Comparison of ENCODE assay signal across 37 cellular contexts in genomic region chr6:138082232-138082631, GRCh38.
"Had no signal": no experiment of that assay in that cellular context is flagged by ENCODE, and none has a peak within 500 bp of the region (broad histone marks: within the 10 kb centered on the region; RNA-seq: fewer than 3 reads in every experiment).

No MANE protein-coding gene starts in this region.

- H3K27me3 ChIP-seq: adrenal gland, ascending aorta, body of pancreas, brain microvascular endothelial cell, breast epithelium, cardiac muscle cell had no signal

- H3K4me3 Mint-ChIP-seq: activated naive CD4-positive, alpha-beta T cell treated with anti-CD3 and anti-CD28 coated beads for 36 hours; activated naive CD4-positive, alpha-beta T cell treated with anti-CD3 and anti-CD28 coated beads, Interleukin-2, amount 10 ng/mL, durations not matched to agents 7 days and 5 days; activated naive CD4-positive, alpha-beta T cell treated with anti-CD3 and anti-CD28 coated beads, Interleukin-2, amount 50 U/mL, for 24 hours; activated naive CD8-positive, alpha-beta T cell; activated naive CD8-positive, alpha-beta T cell treated with anti-CD3 and anti-CD28 coated beads for 36 hours; activated naive CD8-positive, alpha-beta T cell treated with anti-CD3 and anti-CD28 coated beads, Interleukin-2, amount 10 ng/mL, durations not matched to agents 7 days and 5 days; activated naive CD8-positive, alpha-beta T cell treated with anti-CD3 and anti-CD28 coated beads, Interleukin-2, amount 50 U/mL, for 24 hours; activated T-cell treated with anti-CD3 and anti-CD28 coated beads, Interleukin-2, amount 50 U/mL, for 24 hours; activated T-cell treated with anti-CD3 and anti-CD28 coated beads, Interleukin-2, amount 50 U/mL, for 4 hours; activated T-cell treated with anti-CD3 and anti-CD28 coated beads, Interleukin-2, amount 50 U/mL, for 72 hours; activated T-helper 1 cell treated with anti-CD3 and anti-CD28 coated beads, Interleukin-12 subunit alpha, Interleukin-12 subunit beta, Interleukin-2, Interleukin-4 antibody, amounts not matched to agents 30 ng/mL and 10 ng/mL and 1 ng/mL, durations not matched to agents 14 hours and 24 hours and 36 hours; activated T-helper 17 cell treated with anti-CD3 and anti-CD28 coated beads, Interleukin-2, amount 50 U/mL, for 72 hours; brain; central memory CD8-positive, alpha-beta T cell had no signal

- ATAC-seq: activated naive CD4-positive, alpha-beta T cell treated with anti-CD3 and anti-CD28 coated beads, Interleukin-2, amount 50 U/mL, for 72 hours; activated naive CD8-positive, alpha-beta T cell treated with anti-CD3 and anti-CD28 coated beads, Interleukin-2, amount 50 U/mL, for 24 hours; activated T-cell treated with anti-CD3 and anti-CD28 coated beads, Interleukin-2, amount 50 U/mL, for 4 hours; activated T-cell treated with anti-CD3 and anti-CD28 coated beads, Interleukin-2, amount 50 U/mL, for 72 hours; activated T-helper 17 cell treated with anti-CD3 and anti-CD28 coated beads, Interleukin-2, amount 50 U/mL, for 72 hours; body of pancreas had no signal

- H3K9me3 ChIP-seq: adrenal gland, body of pancreas, breast epithelium had no signal

- H3K27ac ChIP-seq: adrenal gland, ascending aorta, body of pancreas, brain microvascular endothelial cell, breast epithelium, cardiac muscle cell had no signal

- H3K27ac Mint-ChIP-seq: activated naive CD4-positive, alpha-beta T cell treated with anti-CD3 and anti-CD28 coated beads for 36 hours; activated naive CD4-positive, alpha-beta T cell treated with anti-CD3 and anti-CD28 coated beads, Interleukin-2, amount 10 ng/mL, durations not matched to agents 7 days and 5 days; activated naive CD4-positive, alpha-beta T cell treated with anti-CD3 and anti-CD28 coated beads, Interleukin-2, amount 50 U/mL, for 24 hours; activated naive CD4-positive, alpha-beta T cell treated with anti-CD3 and anti-CD28 coated beads, Interleukin-2, amount 50 U/mL, for 72 hours; activated naive CD8-positive, alpha-beta T cell; activated naive CD8-positive, alpha-beta T cell treated with anti-CD3 and anti-CD28 coated beads for 36 hours; activated naive CD8-positive, alpha-beta T cell treated with anti-CD3 and anti-CD28 coated beads, Interleukin-2, amount 10 ng/mL, durations not matched to agents 7 days and 5 days; activated naive CD8-positive, alpha-beta T cell treated with anti-CD3 and anti-CD28 coated beads, Interleukin-2, amount 50 U/mL, for 24 hours; activated T-cell treated with anti-CD3 and anti-CD28 coated beads, Interleukin-2, amount 50 U/mL, for 24 hours; activated T-cell treated with anti-CD3 and anti-CD28 coated beads, Interleukin-2, amount 50 U/mL, for 72 hours; activated T-helper 1 cell treated with anti-CD3 and anti-CD28 coated beads, Interleukin-12 subunit alpha, Interleukin-12 subunit beta, Interleukin-2, Interleukin-4 antibody, amounts not matched to agents 30 ng/mL and 10 ng/mL and 1 ng/mL, durations not matched to agents 14 hours and 24 hours and 36 hours; activated T-helper 17 cell treated with anti-CD3 and anti-CD28 coated beads, Interleukin-2, amount 50 U/mL, for 72 hours; activated T-helper 2 cell treated with anti-CD3 and anti-CD28 coated beads, Interferon-gamma antibody, Interleukin-2, Interleukin-4, amounts not matched to agents 10 μg/mL and 5 μg/mL and 100 μg/mL, durations not matched to agents 14 hours and 24 hours and 36 hours; brain had no signal

- H3K36me3 ChIP-seq: adrenal gland, ascending aorta, brain microvascular endothelial cell, breast epithelium, cardiac muscle cell had no signal

- H3K4me3 ChIP-seq: adrenal gland, ascending aorta, body of pancreas, breast epithelium, cardiac muscle cell had no signal

- H3K36me3 Mint-ChIP-seq: activated naive CD4-positive, alpha-beta T cell treated with anti-CD3 and anti-CD28 coated beads, Interleukin-2, amount 10 ng/mL, durations not matched to agents 7 days and 5 days; activated naive CD4-positive, alpha-beta T cell treated with anti-CD3 and anti-CD28 coated beads, Interleukin-2, amount 50 U/mL, for 24 hours; activated naive CD4-positive, alpha-beta T cell treated with anti-CD3 and anti-CD28 coated beads, Interleukin-2, amount 50 U/mL, for 72 hours; activated naive CD8-positive, alpha-beta T cell; activated naive CD8-positive, alpha-beta T cell treated with anti-CD3 and anti-CD28 coated beads for 36 hours; activated naive CD8-positive, alpha-beta T cell treated with anti-CD3 and anti-CD28 coated beads, Interleukin-2, amount 10 ng/mL, durations not matched to agents 7 days and 5 days; brain had no signal

- DNase-seq: activated effector memory CD4-positive, alpha-beta T cell treated with anti-CD3 and anti-CD28 coated beads, Interleukin-2, amount 50 U/mL, for 16 hours; activated effector memory CD4-positive, alpha-beta T cell treated with Interleukin-2 at 50 U/mL for 16 hours; activated gamma-delta T cell; activated gamma-delta T cell treated with Interleukin-2 at 50 U/mL for 16 hours; activated naive CD4-positive, alpha-beta T cell; activated naive CD4-positive, alpha-beta T cell treated with anti-CD3 and anti-CD28 coated beads for 36 hours; activated naive CD4-positive, alpha-beta T cell treated with anti-CD3 and anti-CD28 coated beads, Interleukin-2, amount 10 ng/mL, durations not matched to agents 7 days and 5 days; activated naive CD4-positive, alpha-beta T cell treated with anti-CD3 and anti-CD28 coated beads, Interleukin-2, amount 50 U/mL, for 16 hours; activated naive CD4-positive, alpha-beta T cell treated with Interleukin-2 at 50 U/mL for 16 hours; activated naive CD8-positive, alpha-beta T cell treated with anti-CD3 and anti-CD28 coated beads for 36 hours; activated naive CD8-positive, alpha-beta T cell treated with anti-CD3 and anti-CD28 coated beads, Interleukin-2, amount 10 ng/mL, durations not matched to agents 7 days and 5 days; activated naive CD8-positive, alpha-beta T cell treated with anti-CD3 and anti-CD28 coated beads, Interleukin-2, amount 50 U/mL, for 24 hours; activated T-cell treated with anti-CD3 and anti-CD28 coated beads, Interleukin-2, amount 50 U/mL, for 1 hour; activated T-cell treated with anti-CD3 and anti-CD28 coated beads, Interleukin-2, amount 50 U/mL, for 24 hours; activated T-cell treated with anti-CD3 and anti-CD28 coated beads, Interleukin-2, amount 50 U/mL, for 4 hours; activated T-cell treated with anti-CD3 and anti-CD28 coated beads, Interleukin-2, amount 50 U/mL, for 48 hours; activated T-cell treated with anti-CD3 and anti-CD28 coated beads, Interleukin-2, amount 50 U/mL, for 72 hours; adrenal gland; amniotic stem cell; amygdala; anterior cingulate cortex; aorta; body of pancreas; brain microvascular endothelial cell; central memory CD4-positive, alpha-beta T cell; cerebellar nuclear complex had no signal

- H3K4me1 Mint-ChIP-seq: activated naive CD4-positive, alpha-beta T cell treated with anti-CD3 and anti-CD28 coated beads, Interleukin-2, amount 10 ng/mL, durations not matched to agents 7 days and 5 days; activated naive CD4-positive, alpha-beta T cell treated with anti-CD3 and anti-CD28 coated beads, Interleukin-2, amount 50 U/mL, for 24 hours; activated naive CD8-positive, alpha-beta T cell treated with anti-CD3 and anti-CD28 coated beads for 36 hours; activated naive CD8-positive, alpha-beta T cell treated with anti-CD3 and anti-CD28 coated beads, Interleukin-2, amount 10 ng/mL, durations not matched to agents 7 days and 5 days; activated naive CD8-positive, alpha-beta T cell treated with anti-CD3 and anti-CD28 coated beads, Interleukin-2, amount 50 U/mL, for 24 hours; activated T-helper 17 cell treated with anti-CD3 and anti-CD28 coated beads, Interleukin-2, amount 50 U/mL, for 72 hours; brain; central memory CD8-positive, alpha-beta T cell had no signal

- H3K9me3 Mint-ChIP-seq: activated naive CD4-positive, alpha-beta T cell treated with anti-CD3 and anti-CD28 coated beads, Interleukin-2, amount 10 ng/mL, durations not matched to agents 7 days and 5 days; activated naive CD4-positive, alpha-beta T cell treated with anti-CD3 and anti-CD28 coated beads, Interleukin-2, amount 50 U/mL, for 24 hours; activated naive CD4-positive, alpha-beta T cell treated with anti-CD3 and anti-CD28 coated beads, Interleukin-2, amount 50 U/mL, for 72 hours; activated naive CD8-positive, alpha-beta T cell treated with anti-CD3 and anti-CD28 coated beads, Interleukin-2, amount 50 U/mL, for 24 hours; activated T-cell treated with anti-CD3 and anti-CD28 coated beads, Interleukin-2, amount 50 U/mL, for 24 hours; activated T-cell treated with anti-CD3 and anti-CD28 coated beads, Interleukin-2, amount 50 U/mL, for 4 hours; activated T-helper 1 cell treated with anti-CD3 and anti-CD28 coated beads, Interleukin-12 subunit alpha, Interleukin-12 subunit beta, Interleukin-2, Interleukin-4 antibody, amounts not matched to agents 30 ng/mL and 10 ng/mL and 1 ng/mL, durations not matched to agents 14 hours and 24 hours and 36 hours; activated T-helper 17 cell treated with anti-CD3 and anti-CD28 coated beads, Interleukin-2, amount 50 U/mL, for 72 hours; activated T-helper 2 cell treated with anti-CD3 and anti-CD28 coated beads, Interferon-gamma antibody, Interleukin-2, Interleukin-4, amounts not matched to agents 10 μg/mL and 5 μg/mL and 100 μg/mL, durations not matched to agents 14 hours and 24 hours and 36 hours; central memory CD8-positive, alpha-beta T cell had no signal

- H3K4me1 ChIP-seq: adrenal gland, ascending aorta, breast epithelium had no signal
